1 cellular context compared by ENCODE assay signal in genomic region chr6:5701086-5701661, GRCh38.
TF ChIP-seq lines count a peak whose summit lies in the region.

No MANE protein-coding gene starts in this region.

TF ChIP-seq in GM12878, 131 proteins besides CTCF, POLR2A, EP300 and RAD21 (continued from another document):
- TF ChIP-seq E2F8 (IDR thresholded peaks at IDR 0.05; ENCODE audit: low read depth, partially characterized antibody) (no peak), ZNF622 (IDR thresholded peaks at IDR 0.05) (no peak), KAT2A (conservative IDR thresholded peaks at IDR 0.05; ENCODE audit: control insufficient read depth, low read depth, low read length) (no peak), SUPT20H (IDR thresholded peaks at IDR 0.05; ENCODE audit: borderline replicate concordance, control insufficient read depth, low read depth, low read length) (no peak), MYC (IDR thresholded peaks at IDR 0.05; ENCODE audit: insufficient read depth, insufficient read length, insufficient replicate concordance, low read length, severe bottlenecking) (no peak), ZNF207 (IDR thresholded peaks at IDR 0.05; ENCODE audit: borderline replicate concordance) (no peak)
